Comparison of ENCODE assay signal across 25 cellular contexts in genomic region chr17:54780238-54780637, GRCh38.
"Had no signal": no experiment of that assay in that cellular context is flagged by ENCODE, and none has a peak within 500 bp of the region (broad histone marks: within the 10 kb centered on the region; RNA-seq: fewer than 3 reads in every experiment).

No MANE protein-coding gene starts in this region.

- H3K4me1 ChIP-seq: pancreas, psoas muscle, right lobe of liver, sigmoid colon, stomach, tibial nerve, upper lobe of left lung, vagina had no signal

- H3K4me3 ChIP-seq: pancreas, psoas muscle, right lobe of liver, sigmoid colon, stomach, thoracic aorta, thyroid gland, tibial nerve, upper lobe of left lung, vagina had no signal

- H3K36me3 ChIP-seq: neutrophil, pancreas, right lobe of liver, sigmoid colon, stomach, thoracic aorta, thyroid gland, tibial nerve, upper lobe of left lung, vagina had no signal

- H3K9me3 ChIP-seq: neutrophil, pancreas, psoas muscle, right lobe of liver, sigmoid colon, stomach, thoracic aorta, thyroid gland, tibial nerve, upper lobe of left lung, vagina had no signal

- ATAC-seq: naive thymus-derived CD8-positive, alpha-beta T cell; natural killer cell treated with Interleukin-12 subunit alpha and Interleukin-12 subunit beta and Interleukin-15 and Interleukin-18, amount 100 ng/mL, for 72 hours; pancreas; psoas muscle; right cardiac atrium; right lobe of liver; stimulated activated effector memory CD8-positive, alpha-beta T cell treated with anti-CD3 and anti-CD28 coated beads, Interleukin-12 subunit alpha, Interleukin-12 subunit beta, amount 100 ng/mL, for 72 hours; stimulated activated naive B cell treated with anti-CD40 and anti-IgM and Interleukin-4, amounts not matched to agents 10 μg/mL and 1 μg/mL and 100 μg/mL, for 72 hours had no signal

- H3K27me3 ChIP-seq: neutrophil, pancreas, right lobe of liver, sigmoid colon, stomach, thyroid gland, tibial nerve, upper lobe of left lung, vagina had no signal

- H3K27ac ChIP-seq: neutrophil, pancreas, psoas muscle, right lobe of liver, sigmoid colon, stomach, thoracic aorta, thyroid gland, tibial nerve, upper lobe of left lung, vagina had no signal

- DNase-seq: naive thymus-derived CD8-positive, alpha-beta T cell; nephron progenitor cell; nucleus accumbens; pancreas; psoas muscle; right cardiac atrium; right lobe of liver; sigmoid colon; small intestine; stimulated activated CD4-positive, alpha-beta T cell treated with anti-CD3 and anti-CD28 coated beads, Interleukin-15, amount 100 ng/mL, for 24 hours; stimulated activated CD4-positive, alpha-beta T cell treated with anti-CD3 and anti-CD28 coated beads, Interleukin-2, amount 100 ng/mL, for 24 hours; stimulated activated CD4-positive, alpha-beta T cell treated with anti-CD3 and anti-CD28 coated beads, Interleukin-2, amount 100 ng/mL, for 48 hours; stimulated activated CD4-positive, alpha-beta T cell treated with anti-CD3 and anti-CD28 coated beads, Interleukin-4, amount 100 ng/mL, for 24 hours; stimulated activated naive B cell treated with anti-CD40 and anti-IgM and Interleukin-4, amounts not matched to agents 10 μg/mL and 1 μg/mL and 100 μg/mL, for 72 hours; stimulated activated naive CD4-positive, alpha-beta T cell treated with Interleukin-2 at 50 U/mL for 16 hours; stomach; thyroid gland; trophoblast cell; upper lobe of left lung had no signal
